In genomic region chr18:36567800-36568199, GRCh38 we compare ENCODE assay signal across 20 cellular contexts.
DNase-seq lines count a peak whose midpoint lies in the region; TF ChIP-seq lines count a peak whose summit lies in the region.
"Had no signal": no experiment of that assay in that cellular context is flagged by ENCODE, and none has a peak within 500 bp of the region (broad histone marks: within the 10 kb centered on the region; RNA-seq: fewer than 3 reads in every experiment).

No MANE protein-coding gene starts in this region.

- H3K23me2 ChIP-seq in H9 (ENCODE audit: insufficient read length, low read depth, low read length, poor library complexity, severe bottlenecking): no peaks in the 10 kb centered on the region

- H3K18ac ChIP-seq in H9 (ENCODE audit: insufficient read length, low read depth, low read length): no peak overlapping the region

- H3K14ac ChIP-seq in H9 (ENCODE audit: insufficient read depth, low read length): peak overlapping the region; percentile 78; the same call in 1 of the 2 replicates

- WGBS in H9 (ENCODE audit: extremely low coverage, insufficient read length, low lambda C conversion rate): no CpG with 5 or more reads among the region's 1 CpG

- no peak overlapping the region for H3K23ac ChIP-seq in H9 (ENCODE audit: insufficient read length, low read depth, low read length)

- no peak overlapping the region for H4K8ac ChIP-seq in H9 (replicated peaks; ENCODE audit: insufficient read length, low read depth, low read length)

- peak overlapping the region in 1 of 2 experiments; percentile 63; a peak in 1 of 5 replicates for H3K4me3 Mint-ChIP-seq in H9
- H3K4me3 Mint-ChIP-seq: CD8-positive, alpha-beta T cell; HFFc6 had no signal

- TF ChIP-seq CTCF in H9 (conservative IDR thresholded peaks at IDR 0.05): no peak
- no peak for TF ChIP-seq CTCF in MM.1S (IDR thresholded peaks at IDR 0.05; ENCODE audit: low read length)
- no peak for TF ChIP-seq CTCF in osteoblast (IDR thresholded peaks at IDR 0.05; ENCODE audit: extremely low read depth, low read depth, low read length)

- H3K4me3 ChIP-seq in iPS-20b (ENCODE audit: low read length): peak overlapping the region; percentile 9; the same call in 1 of the 2 replicates
- no peak overlapping the region for H3K4me3 ChIP-seq in MM.1S (ENCODE audit: low read length)
- H3K4me3 ChIP-seq in osteoblast (ENCODE audit: insufficient read depth, low read length): no peak overlapping the region
- H3K4me3 ChIP-seq: BLaER1 treated with 17β-estradiol and CSF1 and Interleukin-3, amounts not matched to agents 10 nM and 100 nM had no signal

- DNase-seq in ELF-1 (ENCODE audit: low read depth, low spot score) (peak; percentile 32), H9 (no peak), astrocyte of the hippocampus (ENCODE audit: low read depth, low spot score) (peak; percentile 46), MM.1S (no peak), osteoblast (ENCODE audit: insufficient read length, low spot score, missing footprints) (no peak), SIG-M5 (lab: John Stamatoyannopoulos, UW) (no peak), NCI-H1105 treated with DMSO at 0.1 percent for 48 hours (lab: John Stamatoyannopoulos, UW) (no peak)
- DNase-seq: Calu3; CD8-positive, alpha-beta T cell; HFFc6; KBM-7; NCI-H1417; NCI-H187; NCI-H2107; NCI-H510A; NCI-H748 treated with DMSO at 0.1 percent for 48 hours; NK-92 treated with Interleukin-12 subunit alpha and Interleukin-12 subunit beta, amount 100 ng/mL, for 24 hours; SHP77 treated with DMSO at 0.1 percent for 48 hours had no signal

- H3K4me1 ChIP-seq in H9 (ENCODE audit: insufficient read depth, low read length): peaks cover 5% of the 10 kb centered on the region; the same call in 1 of the 2 replicates
- H3K4me1 ChIP-seq in iPS-20b (ENCODE audit: insufficient read depth, low read length): peaks cover 23% of the 10 kb centered on the region
- no peaks in the 10 kb centered on the region for H3K4me1 ChIP-seq in MM.1S (ENCODE audit: low read length)
- no peaks in the 10 kb centered on the region for H3K4me1 ChIP-seq in osteoblast (ENCODE audit: insufficient read depth, low read length)

- no peak overlapping the region for H4K91ac ChIP-seq in H9 (ENCODE audit: insufficient read length, low read depth, low read length)

- H3K9me3 ChIP-seq in H9 (ENCODE audit: control insufficient read depth, low read depth, low read length) (no peaks in the 10 kb centered on the region), iPS-20b (ENCODE audit: insufficient read depth, low read depth, low read length) (no peaks in the 10 kb centered on the region), MM.1S (replicated peaks; ENCODE audit: insufficient read depth, low read length) (no peaks in the 10 kb centered on the region), osteoblast (ENCODE audit: low read depth, low read length) (no peaks in the 10 kb centered on the region)
- H3K9me3 ChIP-seq: BLaER1 treated with 17β-estradiol and CSF1 and Interleukin-3, amounts not matched to agents 10 nM and 100 nM had no signal

- H2BK20ac ChIP-seq in H9 (ENCODE audit: low read depth, low read length, poor library complexity, severe bottlenecking): no peak overlapping the region

- no peak overlapping the region for H3T11ph ChIP-seq in H9 (ENCODE audit: low read length)

- H3K27ac ChIP-seq in H9 (ENCODE audit: insufficient read length, low read depth, low read length): no peak overlapping the region
- H3K27ac ChIP-seq in iPS-20b (ENCODE audit: low read length): peak overlapping the region; percentile 41
- no peak overlapping the region for H3K27ac ChIP-seq in MM.1S (ENCODE audit: low read length)
- H3K27ac ChIP-seq in osteoblast (ENCODE audit: low read depth, low read length): no peak overlapping the region
- H3K27ac ChIP-seq: BLaER1 treated with 17β-estradiol and CSF1 and Interleukin-3, amounts not matched to agents 10 nM and 100 nM had no signal

- H3K36me3 ChIP-seq in iPS-20b (ENCODE audit: insufficient read depth, low read depth, low read length) (no peaks in the 10 kb centered on the region), MM.1S (replicated peaks; ENCODE audit: insufficient read depth, low read length) (no peaks in the 10 kb centered on the region), osteoblast (ENCODE audit: insufficient read depth, low read length) (no peaks in the 10 kb centered on the region)
- H3K36me3 ChIP-seq: BLaER1 treated with 17β-estradiol and CSF1 and Interleukin-3, amounts not matched to agents 10 nM and 100 nM had no signal

- H3K27me3 Mint-ChIP-seq in H9 (ENCODE audit: low read depth): no peaks in the 10 kb centered on the region

- no peak overlapping the region for H4K5ac ChIP-seq in H9 (ENCODE audit: insufficient read length, low read depth, low read length)

- H3K56ac ChIP-seq in H9 (ENCODE audit: insufficient read length, low read depth, low read length): no peak overlapping the region

- no peaks in the 10 kb centered on the region for H3F3A ChIP-seq in MM.1S (ENCODE audit: insufficient read depth, low read length)

- no peak overlapping the region for H2AK5ac ChIP-seq in H9 (ENCODE audit: insufficient read length, low read length)

- no peak overlapping the region for H2BK12ac ChIP-seq in H9 (ENCODE audit: insufficient read length, low read depth, low read length)

- no peaks in the 10 kb centered on the region for H3K27me3 ChIP-seq in H9 (ENCODE audit: insufficient read depth, low read length)
- H3K27me3 ChIP-seq in iPS-20b (ENCODE audit: insufficient read depth, low read length): no peaks in the 10 kb centered on the region
- no peaks in the 10 kb centered on the region for H3K27me3 ChIP-seq in MM.1S (replicated peaks; ENCODE audit: insufficient read depth, low read length)
- H3K27me3 ChIP-seq in osteoblast (ENCODE audit: insufficient read depth, low read length): no peaks in the 10 kb centered on the region
- H3K27me3 ChIP-seq: BLaER1 treated with 17β-estradiol and CSF1 and Interleukin-3, amounts not matched to agents 10 nM and 100 nM had no signal

- H3K9me2 ChIP-seq in MM.1S (replicated peaks; ENCODE audit: insufficient read depth, low read length): no peaks in the 10 kb centered on the region

- H3K9ac ChIP-seq in H9 (ENCODE audit: extremely low read depth, insufficient read length, low read length) (no peak overlapping the region), iPS-20b (ENCODE audit: low read depth, low read length) (peak overlapping the region; percentile 47; the same call in 1 of the 2 replicates), MM.1S (ENCODE audit: low read length) (no peak overlapping the region)
- H3K9ac ChIP-seq: BLaER1 treated with 17β-estradiol and CSF1 and Interleukin-3, amounts not matched to agents 10 nM and 100 nM had no signal

- H3K4ac ChIP-seq in H9 (ENCODE audit: low read depth, low read length): no peak overlapping the region

- H2BK5ac ChIP-seq in H9 (ENCODE audit: insufficient read length, low read length): no peak overlapping the region

- H3K79me1 ChIP-seq in H9 (ENCODE audit: insufficient read depth, low read depth, low read length, poor library complexity, severe bottlenecking): no peaks in the 10 kb centered on the region

- H3K79me2 ChIP-seq in H9 (ENCODE audit: insufficient read depth, low read length) (no peaks in the 10 kb centered on the region), MM.1S (ENCODE audit: low read length) (no peaks in the 10 kb centered on the region), osteoblast (ENCODE audit: insufficient read depth, low read length) (no peaks in the 10 kb centered on the region)

- peak overlapping the region in 1 of 3 experiments; percentile 88; a peak in 3 of 7 replicates for H3K27ac Mint-ChIP-seq in H9
- H3K27ac Mint-ChIP-seq: CD8-positive, alpha-beta T cell; HFFc6 had no signal

- no peaks in the 10 kb centered on the region for H3K9me3 Mint-ChIP-seq in H9
- H3K9me3 Mint-ChIP-seq: CD8-positive, alpha-beta T cell; HFFc6 had no signal

- H3K4me2 ChIP-seq in H9 (ENCODE audit: insufficient read depth, insufficient read length, low read length): peak overlapping the region; percentile 33
- no peak overlapping the region for H3K4me2 ChIP-seq in MM.1S (ENCODE audit: low read depth, low read length)
- no peak overlapping the region for H3K4me2 ChIP-seq in osteoblast (ENCODE audit: insufficient read depth, low read length)

- H4K20me1 ChIP-seq in H9 (ENCODE audit: control insufficient read depth, insufficient read depth, insufficient read length): no peaks in the 10 kb centered on the region
- no peaks in the 10 kb centered on the region for H4K20me1 ChIP-seq in MM.1S (ENCODE audit: insufficient read depth, low read length)
- no peaks in the 10 kb centered on the region for H4K20me1 ChIP-seq in osteoblast (ENCODE audit: insufficient read depth, low read length)
- H4K20me1 ChIP-seq: BLaER1 treated with 17β-estradiol and CSF1 and Interleukin-3, amounts not matched to agents 10 nM and 100 nM had no signal

- H2BK120ac ChIP-seq in H9 (ENCODE audit: low read depth, low read length, poor library complexity, severe bottlenecking): no peak overlapping the region

- H2BK15ac ChIP-seq in H9 (ENCODE audit: low read depth, low read length): no peak overlapping the region

- H3K4me1 Mint-ChIP-seq in H9: peaks cover 45 to 56% of the 10 kb centered on the region in 2 experiments

- no peak overlapping the region for H2AFZ ChIP-seq in H9 (ENCODE audit: low read length)
- H2AFZ ChIP-seq in MM.1S (ENCODE audit: low read length): no peak overlapping the region
- no peak overlapping the region for H2AFZ ChIP-seq in osteoblast (ENCODE audit: low read length)

- H3K36me3 Mint-ChIP-seq in H9 (ENCODE audit: insufficient read depth in 1 of 3, low read depth in 3 of 3): no peaks in the 10 kb centered on the region
- H3K36me3 Mint-ChIP-seq: CD8-positive, alpha-beta T cell had no signal

Comparison
In these comparisons a context has a peak if more than half of its experiments do, and no peak if none do; other contexts are left out.
1. DNase-seq: peak in ELF-1 (single experiment) and astrocyte of the hippocampus (single experiment); none in H9 (single experiment), MM.1S (single experiment), osteoblast (single experiment), SIG-M5 (single experiment) and NCI-H1105 treated with DMSO at 0.1 percent for 48 hours (single experiment).